Comparison of ENCODE assay signal across 22 cellular contexts in genomic region chr7:41584746-41585145, GRCh38.
DNase-seq lines count a peak whose midpoint lies in the region; ATAC-seq, FAIRE-seq and TF ChIP-seq lines count a peak whose summit lies in the region.
"Had no signal": no experiment of that assay in that cellular context is flagged by ENCODE, and none has a peak within 500 bp of the region (broad histone marks: within the 10 kb centered on the region; RNA-seq: fewer than 3 reads in every experiment).

No MANE protein-coding gene starts in this region.

- FAIRE-seq in H1 (lab: Jason Lieb, UNC): no peak
- FAIRE-seq: endothelial cell of umbilical vein, GM12878, GM19239 had no signal

- H3K4me1 ChIP-seq in H1 (replicated peaks in 1 of 4; ENCODE audit: control insufficient read depth in 3 of 4, insufficient read depth in 4 of 4, low read length in 3 of 4) (no peaks in the 10 kb centered on the region; a peak in 1 of 7 replicates), mesenchymal stem cell (ENCODE audit: control insufficient read depth, insufficient read depth, low read depth, low read length) (peaks cover 2% of the 10 kb centered on the region)
- H3K4me1 ChIP-seq: adrenal gland, uterus had no signal

- no peak for TF ChIP-seq EP300 in H1 (IDR thresholded peaks at IDR 0.05; ENCODE audit: borderline replicate concordance in 1 of 2, low read depth in 2 of 2, low read length in 2 of 2)

- H3K27ac ChIP-seq in H1 (ENCODE audit: low read depth, low read length): no peak overlapping the region
- no peak overlapping the region for H3K27ac ChIP-seq in mesenchymal stem cell (ENCODE audit: low read length, poor library complexity, severe bottlenecking)
- H3K27ac ChIP-seq: adrenal gland, cardiac muscle cell, uterus had no signal

- H3K9me3 ChIP-seq in H1 (ENCODE audit: insufficient read depth in 2 of 2, low read depth in 1 of 2, low read length in 1 of 2) (no peaks in the 10 kb centered on the region), mesenchymal stem cell (ENCODE audit: control insufficient read depth, low read length) (no peaks in the 10 kb centered on the region)
- H3K9me3 ChIP-seq: adrenal gland, uterus had no signal

- no peak overlapping the region for H3K56ac ChIP-seq in H1 (replicated peaks; ENCODE audit: insufficient read length, low read depth, low read length)

- H2BK5ac ChIP-seq in H1 (ENCODE audit: low read depth, low read length) (no peak overlapping the region), mesenchymal stem cell (ENCODE audit: low read depth, low read length, poor library complexity, severe bottlenecking) (no peak overlapping the region)

- no peak overlapping the region for H2BK120ac ChIP-seq in H1 (replicated peaks; ENCODE audit: low read depth, low read length)
- no peak overlapping the region for H2BK120ac ChIP-seq in mesenchymal stem cell (ENCODE audit: low read depth, low read length)

- WGBS in H1 (ENCODE audit: extremely low coverage in 1 of 2, insufficient coverage in 1 of 2, insufficient read length in 1 of 2, insufficient replicate concordance in 2 of 2, low coverage in 1 of 2, low lambda C conversion rate in 2 of 2, missing lambda C conversion rate in 1 of 2), 2 experiments: 96% methylated on average over 5 of the region's 5 CpGs; no CpG with 5 or more reads in 1 of the 2 experiments
- 90% methylated on average over 5 of the region's 5 CpGs for WGBS in mesenchymal stem cell

- H3K27me3 ChIP-seq in H1 (replicated peaks in 1 of 4; ENCODE audit: control insufficient read depth in 3 of 4, extremely low read depth in 1 of 4, insufficient read depth in 3 of 4, low read length in 3 of 4) (no peaks in the 10 kb centered on the region), mesenchymal stem cell (ENCODE audit: control insufficient read depth in 1 of 2, insufficient read depth in 1 of 2, low read length in 2 of 2) (no peaks in the 10 kb centered on the region)
- H3K27me3 ChIP-seq: adrenal gland, cardiac muscle cell, uterus had no signal

- H3K18ac ChIP-seq in H1 (ENCODE audit: extremely low read depth, low read length): no peak overlapping the region
- no peak overlapping the region for H3K18ac ChIP-seq in mesenchymal stem cell (ENCODE audit: low read depth in 1 of 2, low read length in 2 of 2)

- H4K91ac ChIP-seq in H1 (replicated peaks; ENCODE audit: insufficient read length, low read length): no peak overlapping the region
- H4K91ac ChIP-seq in mesenchymal stem cell (ENCODE audit: low read length): no peak overlapping the region

- H3K79me2 ChIP-seq in H1 (ENCODE audit: control insufficient read depth in 1 of 2, insufficient read depth in 2 of 2, low read length in 2 of 2): no peaks in the 10 kb centered on the region

- no peak overlapping the region for H4K8ac ChIP-seq in H1 (ENCODE audit: extremely low read depth, insufficient read depth, low read length)
- H4K8ac ChIP-seq in mesenchymal stem cell (ENCODE audit: low read length): no peak overlapping the region

- H3K4me3 ChIP-seq in H1 (ENCODE audit: extremely low read depth in 1 of 4, insufficient read depth in 2 of 4, low read depth in 3 of 4, low read length in 4 of 4): no peak overlapping the region
- H3K4me3 ChIP-seq in mesenchymal stem cell (ENCODE audit: insufficient read depth in 1 of 2, low read depth in 1 of 2, low read length in 2 of 2): no peak overlapping the region
- H3K4me3 ChIP-seq: adrenal gland, cardiac muscle cell, GM12878, GM23338, uterus had no signal

- H2AK5ac ChIP-seq in H1 (ENCODE audit: low read depth, low read length) (no peak overlapping the region), mesenchymal stem cell (ENCODE audit: low read length, severe bottlenecking) (no peak overlapping the region)

- no peak for TF ChIP-seq RAD21 in H1 (IDR thresholded peaks at IDR 0.05 in 1 of 2, conservative IDR thresholded peaks at IDR 0.05 in 1 of 2; ENCODE audit: low read depth in 2 of 2, low read length in 2 of 2)

- H3K4ac ChIP-seq in H1 (replicated peaks; ENCODE audit: insufficient read length, low read depth, low read length) (no peak overlapping the region), mesenchymal stem cell (ENCODE audit: low read depth in 1 of 2, low read length in 2 of 2) (no peak overlapping the region)

- no peak for TF ChIP-seq POLR2A in H1 (IDR thresholded peaks at IDR 0.05; ENCODE audit: control extremely low read depth in 1 of 2, low read depth in 2 of 2, low read length in 2 of 2)

- no peak overlapping the region for H3K9ac ChIP-seq in H1 (replicated peaks in 1 of 4; ENCODE audit: extremely low read depth in 1 of 4, low read depth in 3 of 4, low read length in 3 of 4)
- no peak overlapping the region for H3K9ac ChIP-seq in mesenchymal stem cell (ENCODE audit: low read length)

- H3K23ac ChIP-seq in H1 (ENCODE audit: insufficient read length) (no peak overlapping the region), mesenchymal stem cell (ENCODE audit: low read length in 2 of 2) (no peak overlapping the region)

- no peak overlapping the region for H2BK20ac ChIP-seq in H1 (ENCODE audit: low read length)

- no peaks in the 10 kb centered on the region for H4K20me1 ChIP-seq in H1 (replicated peaks in 1 of 2; ENCODE audit: control insufficient read depth in 1 of 2, insufficient read depth in 2 of 2, low read length in 2 of 2)

- H2AFZ ChIP-seq in H1 (ENCODE audit: low read length) (no peak overlapping the region), mesenchymal stem cell (ENCODE audit: low read depth, low read length) (no peak overlapping the region)
- H2AFZ ChIP-seq: GM23338 had no signal

- no peak overlapping the region for H4K5ac ChIP-seq in H1 (ENCODE audit: insufficient read length, low read depth, low read length)

- peak; percentile 30 for DNase-seq in EL
- peak; percentile 44 for DNase-seq in NOMO-1 treated with dmso at 0.1 percent for 144 hours (lab: John Stamatoyannopoulos, UW; ENCODE audit: unreplicated experiment)
- no peak for DNase-seq in H1 (ENCODE audit: low read depth in 1 of 2, low spot score in 2 of 2)
- DNase-seq in mesenchymal stem cell: peak; percentile 51
- no peak for DNase-seq in HuH-7 (ENCODE audit: low spot score)
- DNase-seq in DMS79 (lab: John Stamatoyannopoulos, UW): no peak
- no peak for DNase-seq in GF-D8 (lab: John Stamatoyannopoulos, UW)
- DNase-seq: ACHN; activated B cell treated with CpG ODN at 0.5 μM for 24 hours; activated CD8-positive, alpha-beta T cell treated with anti-CD3 and anti-CD28 coated beads for 36 hours; activated gamma-delta T cell treated with Interleukin-2 at 50 U/mL for 16 hours; adrenal gland; naive B cell; NCI-H524 treated with DMSO at 0.1 percent for 48 hours; retina; uterus had no signal

- H2BK12ac ChIP-seq in H1 (ENCODE audit: low read depth, low read length) (no peak overlapping the region), mesenchymal stem cell (ENCODE audit: low read length in 2 of 2) (no peak overlapping the region)

- CTCF ChIA-PET in H1 (lab: Charles Lee; ENCODE audit: partially characterized antibody): interaction anchor here (0.9 to 1.5 kb wide), 8 partner anchors 11 to 339 kb away, joined by 3 to 10 read pairs (median 4); no protein-coding TSS in a partner anchor

- H3K4me2 ChIP-seq in H1 (ENCODE audit: insufficient read depth in 1 of 2, low read depth in 2 of 2, low read length in 2 of 2) (no peak overlapping the region), mesenchymal stem cell (ENCODE audit: low read length, poor library complexity, severe bottlenecking) (no peak overlapping the region)
- H3K4me2 ChIP-seq: GM23338 had no signal

- 0 out of 2 replicates have a peak overlapping the region, but pooled peaks have one; percentile 13 for H2BK15ac ChIP-seq in H1 (ENCODE audit: low read length)
- no peak overlapping the region for H2BK15ac ChIP-seq in mesenchymal stem cell (ENCODE audit: low read depth, poor library complexity, severe bottlenecking)

- H3K36me3 ChIP-seq in H1 (ENCODE audit: control insufficient read depth in 2 of 4, insufficient read depth in 4 of 4, low read length in 3 of 4) (no peaks in the 10 kb centered on the region), mesenchymal stem cell (ENCODE audit: control insufficient read depth in 1 of 2, insufficient read depth in 2 of 2, low read depth in 1 of 2, low read length in 2 of 2) (no peaks in the 10 kb centered on the region)
- H3K36me3 ChIP-seq: adrenal gland, cardiac muscle cell, uterus had no signal

- ATAC-seq in HG02763 (IDR thresholded peaks at IDR 0.05; ENCODE audit: unreplicated experiment): no peak
- ATAC-seq: activated CD8-positive, alpha-beta T cell treated with anti-CD3 and anti-CD28 coated beads for 36 hours; GM12878; GM23338 had no signal

- POLR2A ChIA-PET in H1 (lab: Charles Lee; ENCODE audit: partially characterized antibody): no interaction called here

- H3K14ac ChIP-seq in H1 (ENCODE audit: insufficient read length): no peak overlapping the region
- no peak overlapping the region for H3K14ac ChIP-seq in mesenchymal stem cell (ENCODE audit: low read length in 2 of 2)

- no peaks in the 10 kb centered on the region for H3K79me1 ChIP-seq in H1 (ENCODE audit: low read depth, low read length)
- H3K79me1 ChIP-seq in mesenchymal stem cell (replicated peaks; ENCODE audit: low read length, poor library complexity, severe bottlenecking): no peaks in the 10 kb centered on the region

- H3K23me2 ChIP-seq in H1 (ENCODE audit: low read depth, low read length): no peaks in the 10 kb centered on the region; the same call in 1 of the 2 replicates

- TF ChIP-seq CTCF in H1 (IDR thresholded peaks at IDR 0.05; ENCODE audit: control extremely low read depth in 1 of 3, insufficient read depth in 1 of 3, low read depth in 1 of 3, low read length in 3 of 3): no peak

TF ChIP-seq in H1, 55 proteins besides CTCF, POLR2A, EP300 and RAD21 (continues in another document):
- TF ChIP-seq SP2 (IDR thresholded peaks at IDR 0.05; ENCODE audit: low read length): no peak
- TF ChIP-seq USF2 (IDR thresholded peaks at IDR 0.05; ENCODE audit: low read length): no peak
- TF ChIP-seq ASH2L (IDR thresholded peaks at IDR 0.05; ENCODE audit: low read length): no peak
- no peak for TF ChIP-seq FOSL1 (IDR thresholded peaks at IDR 0.05; ENCODE audit: insufficient read depth, low read depth, low read length)
- no peak for TF ChIP-seq BACH1 (IDR thresholded peaks at IDR 0.05; ENCODE audit: low read length)
- TF ChIP-seq CHD2 (IDR thresholded peaks at IDR 0.05; ENCODE audit: low read length): no peak
- TF ChIP-seq SP4 (IDR thresholded peaks at IDR 0.05; ENCODE audit: low read length): no peak
- TF ChIP-seq RFX5 (IDR thresholded peaks at IDR 0.05; ENCODE audit: borderline replicate concordance, low read depth, low read length): no peak
- no peak for TF ChIP-seq SUZ12 (IDR thresholded peaks at IDR 0.05; ENCODE audit: low read length)
- TF ChIP-seq CHD1 (IDR thresholded peaks at IDR 0.05; ENCODE audit: low read depth, low read length): no peak
- TF ChIP-seq BRCA1 (IDR thresholded peaks at IDR 0.05; ENCODE audit: low read depth, low read length): no peak

Comparison
In these comparisons a context has a peak if more than half of its experiments do, and no peak if none do; other contexts are left out.
1. DNase-seq: peak in EL (single experiment), NOMO-1 treated with dmso at 0.1 percent for 144 hours (single experiment) and mesenchymal stem cell (single experiment); none in H1 (0 of 2), HuH-7 (single experiment), DMS79 (single experiment) and GF-D8 (single experiment).